ENCODE assay signal across 1 cellular context in the genomic region with DNA sequence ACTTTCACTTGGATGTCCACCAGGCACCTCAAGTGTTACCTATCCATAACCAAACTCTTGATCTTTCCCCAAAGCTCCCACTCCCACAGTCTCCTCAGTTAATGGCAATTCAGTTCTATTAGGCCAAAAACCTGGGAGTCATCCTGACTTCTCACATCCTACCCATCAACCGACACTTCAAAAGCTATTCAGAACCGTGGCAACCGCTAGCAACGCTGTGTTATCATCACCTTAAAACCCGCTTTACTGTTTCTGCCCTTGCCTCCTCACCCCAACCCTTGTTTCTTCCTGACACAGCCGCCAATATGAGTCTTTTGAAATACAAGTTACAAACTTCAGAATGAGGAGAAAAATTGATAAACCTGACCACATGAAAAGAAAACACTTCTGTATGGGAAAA.
TF ChIP-seq lines count a peak whose summit lies in the region.

No MANE protein-coding gene starts in this region.

TF ChIP-seq in HEK293, 187 proteins besides CTCF, POLR2A, EP300 and RAD21:
- no peak for TF ChIP-seq ZNF426 (tag by site-specific recombination; IDR thresholded peaks at IDR 0.05)
- TF ChIP-seq PRDM1 (tag by site-specific recombination; IDR thresholded peaks at IDR 0.05) = 0 out of 2 replicates have a peak, but pooled peaks have one; percentile 8
